ENCODE assay signal across 34 cellular contexts in genomic region chr6:43187821-43188220, GRCh38. TPM values are rescaled to one million over a fixed set of nuclear protein-coding genes. Genes with fewer than 3 reads are reported as not detected.
"Had no signal": no experiment of that assay in that cellular context is flagged by ENCODE, and none has a peak within 500 bp of the region (broad histone marks: within the 10 kb centered on the region; RNA-seq: fewer than 3 reads in every experiment).

No MANE protein-coding gene starts in this region.

- H3K27me3 ChIP-seq: adrenal gland, body of pancreas, Peyer's patch had no signal

- H3K9me3 ChIP-seq: adrenal gland, body of pancreas, Peyer's patch had no signal

- DNase-seq: activated CD4-positive, alpha-beta memory T cell treated with anti-CD3 and anti-CD28 coated beads, Interleukin-2, amount 10 ng/mL, durations not matched to agents 7 days and 5 days; activated CD4-positive, alpha-beta T cell treated with anti-CD3 and anti-CD28 coated beads for 1 hour; activated CD4-positive, alpha-beta T cell treated with anti-CD3 and anti-CD28 coated beads for 48 hours; activated CD4-positive, CD25-positive, alpha-beta regulatory T cell; activated effector memory CD4-positive, alpha-beta T cell treated with anti-CD3 and anti-CD28 coated beads, Interleukin-2, amount 50 U/mL, for 16 hours; activated naive CD4-positive, alpha-beta T cell treated with Interleukin-2 at 50 U/mL for 16 hours; activated T-cell treated with anti-CD3 and anti-CD28 coated beads for 4 hours; activated T-cell treated with anti-CD3 and anti-CD28 coated beads, Interleukin-2, amount 50 U/mL, for 48 hours; body of pancreas; caudate nucleus; MM.1S; MV-4-11; NCI-H1092; NCI-H1436 treated with DMSO at 0.1 percent for 48 hours; NCI-H1694 treated with DMSO at 0.1 percent for 48 hours; NCI-H2029; NCI-H2171; NCI-H510A; NCI-H526; NCI-H748 treated with DMSO at 0.1 percent for 48 hours; NK-92 treated with Interleukin-12 subunit alpha and Interleukin-12 subunit beta, amount 100 ng/mL, for 24 hours; PC-3; Right ventricle myocardium superior; RPMI8226; SW 1271; T-helper 1 cell; T-helper 2 cell; T-helper 9 cell had no signal

- H3K4me3 Mint-ChIP-seq: activated CD4-positive, alpha-beta memory T cell treated with anti-CD3 and anti-CD28 coated beads, Interleukin-2, amount 10 ng/mL, durations not matched to agents 7 days and 5 days; activated T-helper 17 cell treated with anti-CD3 and anti-CD28 coated beads, Interleukin-2, amount 50 U/mL, for 72 hours had no signal

- H3K9me3 Mint-ChIP-seq: activated CD4-positive, alpha-beta memory T cell treated with anti-CD3 and anti-CD28 coated beads, Interleukin-2, amount 10 ng/mL, durations not matched to agents 7 days and 5 days; activated T-helper 17 cell treated with anti-CD3 and anti-CD28 coated beads, Interleukin-2, amount 50 U/mL, for 72 hours had no signal

- H3K27me3 Mint-ChIP-seq: activated CD4-positive, alpha-beta memory T cell treated with anti-CD3 and anti-CD28 coated beads, Interleukin-2, amount 10 ng/mL, durations not matched to agents 7 days and 5 days; activated T-helper 17 cell treated with anti-CD3 and anti-CD28 coated beads, Interleukin-2, amount 50 U/mL, for 72 hours had no signal

- H3K4me3 ChIP-seq: adrenal gland, body of pancreas, Peyer's patch had no signal

- H3K27ac ChIP-seq: adrenal gland, body of pancreas, KMS-11, Peyer's patch, VCaP had no signal

- H3K27ac Mint-ChIP-seq: activated CD4-positive, alpha-beta memory T cell treated with anti-CD3 and anti-CD28 coated beads, Interleukin-2, amount 10 ng/mL, durations not matched to agents 7 days and 5 days; activated T-helper 17 cell treated with anti-CD3 and anti-CD28 coated beads, Interleukin-2, amount 50 U/mL, for 72 hours had no signal

RNA-seq across cellular contexts. Expression of gene TTBK1, which starts 55.5 kb away (rescaled TPM):
- total RNA-seq: bronchial epithelial cell, PC-3 had no signal
